ENCODE assay signal across 8 cellular contexts in genomic region chr10:100267237-100268104, GRCh38.
DNase-seq lines count a peak whose midpoint lies in the region; ATAC-seq and FAIRE-seq lines count a peak whose summit lies in the region.

CWF19L1 (minus strand) TSS chr10:100267638; CDS start chr10:100267593, 45 bp downstream.

- FAIRE-seq in islet of Langerhans (lab: Jason Lieb, UNC) = peak; percentile 98

- ATAC-seq in HG03103 (IDR thresholded peaks at IDR 0.05; ENCODE audit: low read depth, unreplicated experiment) = peak; percentile 64

- peak; percentile 47 to 79 for DNase-seq in NCI-H2081 (lab: John Stamatoyannopoulos, UW)
- no peak for DNase-seq in NCI-H2081 treated with DMSO at 0.1 percent for 48 hours (lab: John Stamatoyannopoulos, UW)
- peak; percentile 79 for DNase-seq in NCI-H226
- peak; percentile 53 for DNase-seq in activated CD4-positive, CD25-positive, alpha-beta regulatory T cell treated with anti-CD3 and anti-CD28 coated beads, Interleukin-2, amount 50 U/mL, for 16 hours (ENCODE audit: low read depth, low spot score)
- peak; percentile 67 for DNase-seq in central memory CD4-positive, alpha-beta T cell
- peak; percentile 68 to 70 for DNase-seq in stimulated activated CD4-positive, alpha-beta T cell treated with anti-CD3 and anti-CD28 coated beads, Interleukin-12 subunit alpha, Interleukin-12 subunit beta, amount 100 ng/mL, for 24 hours (ENCODE audit: low read depth in 2 of 2)
